In genomic region chr1:32071758-32072621, GRCh38 we compare ENCODE assay signal across 8 cellular contexts. TPM values are rescaled to one million over a fixed set of nuclear protein-coding genes. Genes with fewer than 3 reads are reported as not detected.
DNase-seq lines count a peak whose midpoint lies in the region; ATAC-seq and TF ChIP-seq lines count a peak whose summit lies in the region.

No MANE protein-coding gene starts in this region.

- intact Hi-C loops in ovary (cut with DNase I) = loop anchor here in 1 of 4 donors (10.0 kb wide), 1 partner anchor 57 kb away; the partner anchor contains the start of gene KHDRBS1

- H3K4me1 ChIP-seq in esophagus (ENCODE audit: control insufficient read depth in 2 of 2, insufficient read depth in 2 of 2, low read length in 1 of 2) (peaks cover 0 to 5% of the 10 kb centered on the region in 2 donors), ovary (ENCODE audit: insufficient read depth) (no peaks in the 10 kb centered on the region)

- no peak for TF ChIP-seq CTCF in AG04449 (IDR thresholded peaks at IDR 0.05; ENCODE audit: insufficient read depth, low read length, missing control alignments)
- TF ChIP-seq CTCF in GM12875 (IDR thresholded peaks at IDR 0.05; ENCODE audit: borderline replicate concordance, insufficient read depth, low read depth, low read length) = no peak
- no peak for TF ChIP-seq CTCF in ovary (IDR thresholded peaks at IDR 0.05)

- TF ChIP-seq EP300 in ovary (IDR thresholded peaks at IDR 0.05) = no peak

- H3K27ac ChIP-seq in SK-N-MC = peak overlapping the region; percentile 82
- peak overlapping the region; percentile 90 to 97 for H3K27ac ChIP-seq in esophagus (ENCODE audit: low read depth in 2 of 2, low read length in 1 of 2)
- H3K27ac ChIP-seq in ovary = peak overlapping the region; percentile 83

- CTCF ChIA-PET in AG04449 (lab: Yijun Ruan, JAX) = interaction anchor here (0.9 to 2.2 kb wide), 7 partner anchors 10 to 283 kb away, joined by 3 to 12 read pairs (median 4); no protein-coding TSS in a partner anchor

- H3K36me3 ChIP-seq in SK-N-MC (ENCODE audit: insufficient read depth, low read length) (peaks cover 15% of the 10 kb centered on the region; the same call in 1 of the 2 replicates), esophagus (ENCODE audit: control insufficient read depth in 2 of 2, insufficient read depth in 2 of 2, low read length in 1 of 2) (peaks cover 7 to 9% of the 10 kb centered on the region in 2 donors), ovary (no peaks in the 10 kb centered on the region)

- H3K9me3 ChIP-seq in SK-N-MC (ENCODE audit: low read depth, low read length) = no peaks in the 10 kb centered on the region
- H3K9me3 ChIP-seq in esophagus (ENCODE audit: control insufficient read depth in 2 of 2, insufficient read depth in 1 of 2, low read depth in 1 of 2, low read length in 1 of 2) = no peaks in the 10 kb centered on the region
- H3K9me3 ChIP-seq in ovary = no peaks in the 10 kb centered on the region

- peak overlapping the region; percentile 76 for H3K9ac ChIP-seq in SK-N-MC (ENCODE audit: insufficient read length)

- no peak for TF ChIP-seq POLR2A in ovary (IDR thresholded peaks at IDR 0.05)

- WGBS in esophagus, 2 donors = 16% methylated on average over 14 of the region's 14 CpGs
- WGBS in ovary, 3 donors = 13 to 14% (median 14%) methylated on average over 14 of the region's 14 CpGs

- POLR2A ChIA-PET in AG04449 (lab: Yijun Ruan, JAX) = interaction anchor here (0.8 to 1.9 kb wide), 7 partner anchors 9 to 264 kb away, joined by 4 to 15 read pairs (median 8); partner anchors contain the start of genes CCDC28B, KPNA6, MARCKSL1 and TXLNA

- no peak for DNase-seq in AG04449 (ENCODE audit: low read depth, low spot score)
- DNase-seq in SK-N-MC (ENCODE audit: low read depth, low spot score) = no peak
- no peak for DNase-seq in ovary
- no peak for DNase-seq in anterior cingulate cortex (lab: John Stamatoyannopoulos, UW)

- H3K4me3 ChIP-seq in AG04449 (ENCODE audit: low read depth, low read length) = peak overlapping the region; percentile 95
- H3K4me3 ChIP-seq in GM12875 (ENCODE audit: low read depth, low read length) = peak overlapping the region; percentile 74
- peak overlapping the region; percentile 86 for H3K4me3 ChIP-seq in SK-N-MC
- peak overlapping the region; percentile 77 to 89 for H3K4me3 ChIP-seq in esophagus (ENCODE audit: low read depth in 1 of 2, low read length in 2 of 2)
- peak overlapping the region; percentile 85 for H3K4me3 ChIP-seq in ovary

- H3K27me3 ChIP-seq in esophagus (ENCODE audit: control insufficient read depth in 1 of 2, insufficient read depth in 2 of 2, low read length in 2 of 2) = no peaks in the 10 kb centered on the region
- no peaks in the 10 kb centered on the region for H3K27me3 ChIP-seq in ovary

- ATAC-seq in HG03097 (IDR thresholded peaks at IDR 0.05; ENCODE audit: low FRiP score, unreplicated experiment) (no peak), HG03175 (IDR thresholded peaks at IDR 0.05; ENCODE audit: unreplicated experiment) (no peak)

RNA-seq across cellular contexts. Expression of gene TMEM39B, which starts 0.7 kb away (rescaled TPM):
- polyA plus RNA-seq in esophagus (1 to 10 TPM; 6.8 to 9.5 TPM), ovary (10 to 100 TPM in 1 of 2 donors, 1 to 10 TPM in 1; 7.4 to 16.1 TPM)
- total RNA-seq in ovary = 10 to 100 TPM in 5 of 7 donors, 1 to 10 TPM in 2; 3.0 to 23.5 (median 15.2) TPM

RNA-seq across cellular contexts. Expression of gene KPNA6, which starts 35.9 kb away (rescaled TPM):
- polyA plus RNA-seq in esophagus (1 to 10 TPM; 6.9 to 9.9 TPM), ovary (10 to 100 TPM in 1 of 2 donors, 1 to 10 TPM in 1; 9.3 to 26.9 TPM)
- total RNA-seq in ovary = 10 to 100 TPM; 18.4 to 57.7 (median 47.7) TPM

RNA-seq across cellular contexts. Expression of gene KHDRBS1, which starts 58.3 kb away (rescaled TPM):
- polyA plus RNA-seq in esophagus (10 to 100 TPM; 55.1 to 63.4 TPM), ovary (100 to 1,000 TPM; 137 to 138 TPM)
- 100 to 1,000 TPM in 5 of 7 donors, 10 to 100 TPM in 2; 84.3 to 184 (median 164) TPM for total RNA-seq in ovary
